Comparison of ENCODE assay signal across 8 cellular contexts in genomic region chr22:32926600-32926999, GRCh38.
DNase-seq lines count a peak whose midpoint lies in the region; ATAC-seq and TF ChIP-seq lines count a peak whose summit lies in the region.

No MANE protein-coding gene starts in this region.

- CTCF ChIA-PET in GM10248 (lab: Yijun Ruan, JAX): interaction anchor here (0.7 to 1.3 kb wide), 2 partner anchors 9 to 266 kb away, joined by 3 read pairs; no protein-coding TSS in a partner anchor

- no peak for ATAC-seq in HG02678 (IDR thresholded peaks at IDR 0.05; ENCODE audit: unreplicated experiment)
- ATAC-seq in HG02981 (IDR thresholded peaks at IDR 0.05; ENCODE audit: unreplicated experiment): no peak

- H3K36me3 Mint-ChIP-seq in chondrocyte (ENCODE audit: low read depth) (no peaks in the 10 kb centered on the region), neural crest cell (ENCODE audit: low read depth) (no peaks in the 10 kb centered on the region)

- H3K9me3 Mint-ChIP-seq in chondrocyte (ENCODE audit: low read depth): peaks cover 5% of the 10 kb centered on the region
- no peaks in the 10 kb centered on the region for H3K9me3 Mint-ChIP-seq in neural crest cell

- TF ChIP-seq CTCF in GM10248 (IDR thresholded peaks at IDR 0.05; ENCODE audit: control extremely low read depth, extremely low read depth, low read depth, missing control alignments): peak; percentile 43
- peak; percentile 79 for TF ChIP-seq CTCF in chondrocyte (IDR thresholded peaks at IDR 0.05)
- TF ChIP-seq CTCF in neural crest cell (conservative IDR thresholded peaks at IDR 0.05): peak; percentile 67

- H3K4me3 Mint-ChIP-seq in chondrocyte (ENCODE audit: unreplicated experiment): no peak overlapping the region
- no peak overlapping the region for H3K4me3 Mint-ChIP-seq in neural crest cell

- DNase-seq in GM10248 (ENCODE audit: extremely low spot score) (peak; percentile 29), NAMALWA (ENCODE audit: low spot score) (peak; percentile 64), chondrocyte (ENCODE audit: low spot score) (no peak), neural crest cell (ENCODE audit: low read depth, low spot score) (no peak), hippocampal formation (lab: John Stamatoyannopoulos, UW) (no peak), NCI-H526 treated with DMSO at 0.1 percent for 48 hours (lab: John Stamatoyannopoulos, UW) (no peak)

- H3K27me3 Mint-ChIP-seq in chondrocyte (ENCODE audit: low read depth) (peaks cover 14% of the 10 kb centered on the region), neural crest cell (ENCODE audit: low read depth) (no peaks in the 10 kb centered on the region)

- POLR2A ChIA-PET in GM10248 (lab: Yijun Ruan, JAX): no interaction called here

- H3K27ac Mint-ChIP-seq in chondrocyte (ENCODE audit: unreplicated experiment) (no peak overlapping the region), neural crest cell (ENCODE audit: unreplicated experiment) (no peak overlapping the region)

- H3K4me1 Mint-ChIP-seq in chondrocyte (ENCODE audit: low read depth) (no peaks in the 10 kb centered on the region), neural crest cell (no peaks in the 10 kb centered on the region)

Comparison
In these comparisons a context has a peak if more than half of its experiments do, and no peak if none do; other contexts are left out.
1. DNase-seq: peak in GM10248 (single experiment) and NAMALWA (single experiment); none in chondrocyte (single experiment), neural crest cell (single experiment), hippocampal formation (0 of 2) and NCI-H526 treated with DMSO at 0.1 percent for 48 hours (single experiment).
2. Peak in every context shown above with its lines, with median percentiles within 50 percentile points of each other: CTCF ChIP-seq.